Comparison of ENCODE assay signal across 9 cellular contexts in the genomic region with DNA sequence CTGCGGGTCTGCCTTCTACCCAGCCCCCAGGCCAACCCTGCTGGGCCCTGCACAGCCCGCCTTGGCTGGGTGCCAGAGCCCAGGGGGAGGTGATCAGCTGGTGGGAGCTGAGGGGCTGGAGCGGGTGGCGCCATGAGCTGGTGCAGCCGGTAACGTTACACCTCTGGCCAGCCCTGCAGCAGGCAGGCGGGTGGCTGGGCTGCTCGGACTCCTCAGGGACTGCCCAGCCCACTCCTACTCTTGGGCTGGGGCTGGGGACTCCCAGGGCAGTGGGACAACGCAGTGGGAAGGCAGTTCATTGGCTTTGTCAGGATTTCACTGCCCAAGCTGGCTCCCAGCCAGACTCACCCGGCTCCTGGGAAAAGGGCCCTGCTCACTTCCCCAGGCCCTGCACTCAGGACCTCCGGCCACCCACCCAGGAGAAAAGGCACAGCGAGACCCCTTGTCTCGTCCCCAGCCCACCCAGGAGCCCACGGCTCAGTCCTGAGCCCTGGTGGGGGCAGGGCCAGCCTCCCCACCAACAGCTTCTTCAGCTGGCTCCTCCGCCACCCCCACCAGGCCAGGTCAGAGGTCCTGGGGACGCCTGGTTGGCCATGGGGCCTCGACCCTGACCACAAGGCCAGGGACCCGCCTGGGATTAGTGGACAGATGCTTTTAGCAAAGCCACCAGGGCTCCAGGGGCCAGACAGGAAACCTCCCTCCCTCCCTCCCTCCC. TPM values are rescaled to one million over a fixed set of nuclear protein-coding genes. Genes with fewer than 3 reads are reported as not detected.
A peak's percentile ranks its signal among the peaks of the same experiment; 100 is the strongest.
DNase-seq lines count a peak whose midpoint lies in the region; ATAC-seq and TF ChIP-seq lines count a peak whose summit lies in the region.
"Had no signal": no experiment of that assay in that cellular context is flagged by ENCODE, and none has a peak within 500 bp of the region (broad histone marks: within the 10 kb centered on the region; RNA-seq: fewer than 3 reads in every experiment).

No MANE protein-coding gene starts in this region.

- 46% methylated on average over 9 of the region's 18 CpGs for WGBS in esophagus muscularis mucosa

- TF ChIP-seq CTCF in esophagus muscularis mucosa (IDR thresholded peaks at IDR 0.05) = no peak

- H3K4me3 ChIP-seq in H7 (ENCODE audit: insufficient read depth, low read depth, low read length) = no peak overlapping the region
- peak overlapping the region; percentile 62 to 73 (median 66) for H3K4me3 ChIP-seq in esophagus muscularis mucosa

- no peak for TF ChIP-seq EP300 in esophagus muscularis mucosa (IDR thresholded peaks at IDR 0.05)

- no peaks in the 10 kb centered on the region for H3K9me3 Mint-ChIP-seq in activated naive CD4-positive, alpha-beta T cell treated with anti-CD3 and anti-CD28 coated beads, Interleukin-2, amount 10 ng/mL, durations not matched to agents 7 days and 5 days
- no peaks in the 10 kb centered on the region for H3K9me3 Mint-ChIP-seq in T-helper 2 cell treated with Interferon-gamma antibody and Interleukin-4, amounts not matched to agents 5 μg/mL and 100 μg/mL, for 36 hours

- H3K27me3 Mint-ChIP-seq in activated naive CD4-positive, alpha-beta T cell treated with anti-CD3 and anti-CD28 coated beads, Interleukin-2, amount 10 ng/mL, durations not matched to agents 7 days and 5 days = peaks cover 66% of the 10 kb centered on the region
- H3K27me3 Mint-ChIP-seq in T-helper 2 cell treated with Interferon-gamma antibody and Interleukin-4, amounts not matched to agents 5 μg/mL and 100 μg/mL, for 36 hours (ENCODE audit: low read depth) = peaks cover 11% of the 10 kb centered on the region

- peak overlapping the region; percentile 24 to 52 (median 48) for H3K27ac ChIP-seq in esophagus muscularis mucosa (replicated peaks in 1 of 4)

- peak; percentile 68 for DNase-seq in H7
- DNase-seq in NCI-H748 (lab: John Stamatoyannopoulos, UW; ENCODE audit: unreplicated experiment) = peak; percentile 89
- no peak for DNase-seq in esophagus muscularis mucosa (ENCODE audit: extremely low spot score)
- DNase-seq in sciatic nerve (ENCODE audit: low spot score) = no peak
- no peak for DNase-seq in activated naive CD4-positive, alpha-beta T cell treated with anti-CD3 and anti-CD28 coated beads, Interleukin-2, amount 10 ng/mL, durations not matched to agents 7 days and 5 days
- DNase-seq in T-helper 2 cell treated with Interferon-gamma antibody and Interleukin-4, amounts not matched to agents 5 μg/mL and 100 μg/mL, for 36 hours (ENCODE audit: low spot score) = no peak
- DNase-seq: activated CD4-positive, alpha-beta T cell treated with anti-CD3 and anti-CD28 coated beads for 1 hour had no signal

- H3K27ac Mint-ChIP-seq in activated naive CD4-positive, alpha-beta T cell treated with anti-CD3 and anti-CD28 coated beads, Interleukin-2, amount 10 ng/mL, durations not matched to agents 7 days and 5 days = no peak overlapping the region
- H3K27ac Mint-ChIP-seq in T-helper 2 cell treated with Interferon-gamma antibody and Interleukin-4, amounts not matched to agents 5 μg/mL and 100 μg/mL, for 36 hours = no peak overlapping the region

- H3K9me3 ChIP-seq in esophagus muscularis mucosa = no peaks in the 10 kb centered on the region

- CTCF ChIA-PET in activated naive CD4-positive, alpha-beta T cell treated with anti-CD3 and anti-CD28 coated beads, Interleukin-2, amount 10 ng/mL, durations not matched to agents 7 days and 5 days (lab: Charles Lee) = interaction anchor here (1.1 to 2.4 kb wide), 2 partner anchors 9 to 135 kb away, joined by 3 to 14 read pairs; no protein-coding TSS in a partner anchor

- H3K4me3 Mint-ChIP-seq in activated naive CD4-positive, alpha-beta T cell treated with anti-CD3 and anti-CD28 coated beads, Interleukin-2, amount 10 ng/mL, durations not matched to agents 7 days and 5 days = no peak overlapping the region
- H3K4me3 Mint-ChIP-seq in T-helper 2 cell treated with Interferon-gamma antibody and Interleukin-4, amounts not matched to agents 5 μg/mL and 100 μg/mL, for 36 hours = no peak overlapping the region

- intact Hi-C loops in esophagus muscularis mucosa (cut with DNase I) = no loop called here
- intact Hi-C loops in sciatic nerve (cut with DNase I) = no loop called here

- H3K27me3 ChIP-seq in H7 (ENCODE audit: control insufficient read depth, insufficient read depth, low read length) (peaks cover 12% of the 10 kb centered on the region), esophagus muscularis mucosa (peaks cover 0 to 54% (median 0%) of the 10 kb centered on the region in 4 donors)

- peaks cover 3% of the 10 kb centered on the region for H3K4me1 Mint-ChIP-seq in activated naive CD4-positive, alpha-beta T cell treated with anti-CD3 and anti-CD28 coated beads, Interleukin-2, amount 10 ng/mL, durations not matched to agents 7 days and 5 days
- H3K4me1 Mint-ChIP-seq in T-helper 2 cell treated with Interferon-gamma antibody and Interleukin-4, amounts not matched to agents 5 μg/mL and 100 μg/mL, for 36 hours (ENCODE audit: low read depth) = peaks cover 1% of the 10 kb centered on the region

- ATAC-seq in sciatic nerve (peak; percentile 12), HG03039 (IDR thresholded peaks at IDR 0.05; ENCODE audit: unreplicated experiment) (no peak), HG02884 (IDR thresholded peaks at IDR 0.05; ENCODE audit: unreplicated experiment) (no peak)

- no peaks in the 10 kb centered on the region for H3K36me3 Mint-ChIP-seq in activated naive CD4-positive, alpha-beta T cell treated with anti-CD3 and anti-CD28 coated beads, Interleukin-2, amount 10 ng/mL, durations not matched to agents 7 days and 5 days
- no peaks in the 10 kb centered on the region for H3K36me3 Mint-ChIP-seq in T-helper 2 cell treated with Interferon-gamma antibody and Interleukin-4, amounts not matched to agents 5 μg/mL and 100 μg/mL, for 36 hours (ENCODE audit: low read depth)

- TF ChIP-seq POLR2A in esophagus muscularis mucosa (IDR thresholded peaks at IDR 0.05; ENCODE audit: low read depth) = no peak

- peaks cover 28 to 55% (median 38%) of the 10 kb centered on the region in 4 donors for H3K4me1 ChIP-seq in esophagus muscularis mucosa

- H3K36me3 ChIP-seq in H7 (replicated peaks; ENCODE audit: control insufficient read depth, insufficient read depth, low read length) (no peaks in the 10 kb centered on the region), esophagus muscularis mucosa (peaks cover 0 to 5% (median 0%) of the 10 kb centered on the region in 4 donors)

RNA-seq across cellular contexts. Expression of gene PGF, which starts 1.0 kb away (rescaled TPM):
- 4.6 and 6.9 TPM in 2 replicates for total RNA-seq in H7 (2014; rRNA removed; shearing (Covaris generic))
- total RNA-seq in esophagus muscularis mucosa = 10 to 100 TPM; 16.7 to 69.6 (median 18.4) TPM
- total RNA-seq in sciatic nerve = 12.4 TPM

RNA-seq across cellular contexts. Expression of gene RPS6KL1, which starts 31.3 kb away (rescaled TPM):
- total RNA-seq in H7 (2014; rRNA removed; shearing (Covaris generic)) = 5.4 and 12.4 TPM in 2 replicates
- total RNA-seq in esophagus muscularis mucosa = 1 to 10 TPM; 5.3 to 9.7 (median 7.7) TPM
- 4.7 TPM for total RNA-seq in sciatic nerve

RNA-seq across cellular contexts. Expression of gene EIF2B2, which starts 48.3 kb away (rescaled TPM):
- 50.5 and 51.8 TPM in 2 replicates for total RNA-seq in H7 (2014; rRNA removed; shearing (Covaris generic))
- total RNA-seq in esophagus muscularis mucosa (10 to 100 TPM; 23.3 to 58.0 (median 45.9) TPM), sciatic nerve (30.8 TPM)

Comparison
In these comparisons a context has a peak if more than half of its experiments do, and no peak if none do; other contexts are left out.
1. DNase-seq: peak in H7 (single experiment) and NCI-H748 (single experiment); none in esophagus muscularis mucosa (single experiment), sciatic nerve (single experiment), activated naive CD4-positive, alpha-beta T cell treated with anti-CD3 and anti-CD28 coated beads, Interleukin-2, amount 10 ng/mL, durations not matched to agents 7 days and 5 days (single experiment) and T-helper 2 cell treated with Interferon-gamma antibody and Interleukin-4, amounts not matched to agents 5 μg/mL and 100 μg/mL, for 36 hours (single experiment).